ENCODE assay signal across 1 cellular context in genomic region chr2:109289823-109290222, GRCh38.
TF ChIP-seq lines count a peak whose summit lies in the region.

No MANE protein-coding gene starts in this region.

TF ChIP-seq in GM23338, 12 proteins besides CTCF, POLR2A, EP300 and RAD21 (continued from another document):
- TF ChIP-seq ZNF462 (CRISPR knock-in tag; IDR thresholded peaks at IDR 0.05) = peak; percentile 71
